1 cellular context compared by ENCODE assay signal in the genomic region with DNA sequence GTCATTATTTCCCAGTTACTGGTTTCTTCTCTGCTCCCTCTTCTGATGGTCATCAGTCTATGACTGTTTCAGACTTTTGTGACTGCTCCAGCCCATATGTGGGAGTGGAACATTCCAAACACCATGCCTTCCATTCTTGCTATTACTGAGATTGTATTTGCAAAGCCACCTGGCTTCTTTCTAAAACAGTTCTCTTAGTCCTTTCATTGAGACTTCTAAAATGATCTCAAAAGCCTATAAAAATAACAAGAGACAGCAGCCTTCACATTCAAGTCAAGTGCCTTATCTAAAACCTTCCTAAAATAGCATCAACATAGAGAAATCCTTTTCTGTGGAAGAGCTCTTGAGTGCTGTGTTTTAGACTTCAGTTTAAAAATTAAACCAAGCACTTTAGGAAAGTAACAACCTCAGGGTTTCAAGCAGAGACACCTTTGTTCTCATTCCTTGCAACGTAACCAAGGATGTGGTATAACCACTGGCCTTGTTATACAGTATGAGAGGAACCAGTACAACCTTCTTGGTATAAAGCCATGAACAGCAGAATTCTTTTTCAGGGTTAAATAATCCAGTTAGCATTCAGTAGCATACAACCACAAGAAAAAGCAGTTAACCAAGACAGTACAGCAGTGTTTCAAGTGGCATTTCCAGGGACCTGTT.
TF ChIP-seq lines count a peak whose summit lies in the region.

No MANE protein-coding gene starts in this region.

TF ChIP-seq in HepG2, 621 proteins besides CTCF, POLR2A, EP300 and RAD21 (continued from another document):
- TF ChIP-seq, protein P1, sequence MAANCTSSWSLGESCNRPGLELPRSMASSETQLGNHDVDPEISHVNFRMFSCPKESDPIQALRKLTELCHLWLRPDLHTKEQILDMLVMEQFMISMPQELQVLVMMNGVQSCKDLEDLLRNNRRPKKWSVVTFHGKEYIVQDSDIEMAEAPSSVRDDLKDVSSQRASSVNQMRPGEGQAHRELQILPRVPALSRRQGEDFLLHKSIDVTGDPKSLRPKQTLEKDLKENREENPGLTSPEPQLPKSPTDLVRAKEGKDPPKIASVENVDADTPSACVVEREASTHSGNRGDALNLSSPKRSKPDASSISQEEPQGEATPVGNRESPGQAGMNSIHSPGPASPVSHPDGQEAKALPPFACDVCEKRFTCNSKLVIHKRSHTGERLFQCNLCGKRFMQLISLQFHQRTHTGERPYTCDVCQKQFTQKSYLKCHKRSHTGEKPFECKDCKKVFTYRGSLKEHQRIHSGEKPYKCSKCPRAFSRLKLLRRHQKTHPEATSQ (CRISPR knock-in tag; IDR thresholded peaks at IDR 0.05; ENCODE audit: borderline replicate concordance): no peak
- TF ChIP-seq ZNF317 (CRISPR knock-in tag; IDR thresholded peaks at IDR 0.05) (no peak), ZNF17 (CRISPR knock-in tag; IDR thresholded peaks at IDR 0.05) (no peak), ZBTB20 (CRISPR knock-in tag; IDR thresholded peaks at IDR 0.05; ENCODE audit: borderline replicate concordance, low read depth) (no peak), CEBPB (IDR thresholded peaks at IDR 0.05; ENCODE audit: borderline replicate concordance, low read depth, low read length) (no peak), FOXJ3 (CRISPR knock-in tag; IDR thresholded peaks at IDR 0.05; ENCODE audit: borderline replicate concordance) (no peak), ZBTB3 (CRISPR knock-in tag; IDR thresholded peaks at IDR 0.05; ENCODE audit: borderline replicate concordance, low read depth) (no peak), ZFP82 (CRISPR knock-in tag; IDR thresholded peaks at IDR 0.05; ENCODE audit: borderline replicate concordance) (no peak), ZNF292 (CRISPR knock-in tag; IDR thresholded peaks at IDR 0.05; ENCODE audit: borderline replicate concordance, low read depth) (no peak), ZNF557 (CRISPR knock-in tag; IDR thresholded peaks at IDR 0.05) (no peak)
